8 cellular contexts compared by ENCODE assay signal in genomic region chr7:123624527-123625183, GRCh38. TPM values are rescaled to one million over a fixed set of nuclear protein-coding genes. Genes with fewer than 3 reads are reported as not detected.
DNase-seq lines count a peak whose midpoint lies in the region; ATAC-seq, FAIRE-seq and TF ChIP-seq lines count a peak whose summit lies in the region.

No MANE protein-coding gene starts in this region.

- TF ChIP-seq POLR2A in esophagus muscularis mucosa (IDR thresholded peaks at IDR 0.05; ENCODE audit: low read depth): no peak

- H3K27me3 Mint-ChIP-seq in activated CD4-positive, alpha-beta memory T cell treated with anti-CD3 and anti-CD28 coated beads for 36 hours: no peaks in the 10 kb centered on the region

- intact Hi-C loops in activated CD4-positive, alpha-beta memory T cell treated with anti-CD3 and anti-CD28 coated beads for 36 hours (cut with micrococcal nuclease): loop anchor here (1.0 to 2.0 kb wide), 3 partner anchors 76 to 240 kb away; no protein-coding TSS in a partner anchor
- intact Hi-C loops in esophagus muscularis mucosa (cut with DNase I): no loop called here

- H3K4me1 ChIP-seq in esophagus muscularis mucosa (no peaks in the 10 kb centered on the region), small intestine (ENCODE audit: control insufficient read depth in 2 of 2, insufficient read depth in 1 of 2, low read depth in 1 of 2, low read length in 1 of 2) (no peaks in the 10 kb centered on the region)

- H3K4me1 Mint-ChIP-seq in activated CD4-positive, alpha-beta memory T cell treated with anti-CD3 and anti-CD28 coated beads for 36 hours (ENCODE audit: low read depth): no peaks in the 10 kb centered on the region

- POLR2A ChIA-PET in GM10248 (lab: Yijun Ruan, JAX): no interaction called here
- POLR2A ChIA-PET in activated CD4-positive, alpha-beta memory T cell treated with anti-CD3 and anti-CD28 coated beads for 36 hours (lab: Charles Lee): no interaction called here

- H3K4me3 ChIP-seq in esophagus muscularis mucosa (no peak overlapping the region), small intestine (ENCODE audit: low read depth in 1 of 2, low read length in 2 of 2) (no peak overlapping the region)

- no peak overlapping the region for H3K4me3 Mint-ChIP-seq in activated CD4-positive, alpha-beta memory T cell treated with anti-CD3 and anti-CD28 coated beads for 36 hours

- H3K27ac Mint-ChIP-seq in activated CD4-positive, alpha-beta memory T cell treated with anti-CD3 and anti-CD28 coated beads for 36 hours: no peak overlapping the region

- no peak overlapping the region for H3K27ac ChIP-seq in esophagus muscularis mucosa (replicated peaks in 1 of 4)
- no peak overlapping the region for H3K27ac ChIP-seq in small intestine (ENCODE audit: low read depth in 1 of 2, low read length in 1 of 2)

- no peaks in the 10 kb centered on the region for H3K9me3 ChIP-seq in esophagus muscularis mucosa
- no peaks in the 10 kb centered on the region for H3K9me3 ChIP-seq in small intestine (ENCODE audit: control insufficient read depth, low read depth)

- no peaks in the 10 kb centered on the region for H3K27me3 ChIP-seq in esophagus muscularis mucosa
- H3K27me3 ChIP-seq in small intestine (ENCODE audit: control insufficient read depth in 2 of 2, insufficient read depth in 2 of 2, low read length in 2 of 2): no peaks in the 10 kb centered on the region

- H3K36me3 ChIP-seq in esophagus muscularis mucosa (peaks cover 0 to 5% (median 0%) of the 10 kb centered on the region in 4 donors), small intestine (ENCODE audit: control insufficient read depth in 2 of 2, insufficient read depth in 2 of 2, low read length in 2 of 2) (no peaks in the 10 kb centered on the region)

- H3K9me3 Mint-ChIP-seq in activated CD4-positive, alpha-beta memory T cell treated with anti-CD3 and anti-CD28 coated beads for 36 hours: no peaks in the 10 kb centered on the region

- CTCF ChIA-PET in GM10248 (lab: Yijun Ruan, JAX): interaction anchor here (0.6 to 2.9 kb wide), 20 partner anchors 9 to 255 kb away, joined by 3 to 25 read pairs (median 5); no protein-coding TSS in a partner anchor
- CTCF ChIA-PET in activated CD4-positive, alpha-beta memory T cell treated with anti-CD3 and anti-CD28 coated beads for 36 hours (lab: Charles Lee): interaction anchor here (0.5 to 2.4 kb wide), 23 partner anchors 8 to 1904 kb away, joined by 3 to 16 read pairs (median 4); no protein-coding TSS in a partner anchor

- peak; percentile 87 for ATAC-seq in GM21825 (IDR thresholded peaks at IDR 0.05; ENCODE audit: unreplicated experiment)

- no peaks in the 10 kb centered on the region for H3K36me3 Mint-ChIP-seq in activated CD4-positive, alpha-beta memory T cell treated with anti-CD3 and anti-CD28 coated beads for 36 hours

- FAIRE-seq in small intestine (lab: Jason Lieb, UNC): no peak

- 67% methylated on average over 12 of the region's 12 CpGs for WGBS in esophagus muscularis mucosa
- 60 to 63% (median 61%) methylated on average over 12 of the region's 12 CpGs for whole genome bisulfite sequencing in small intestine, 3 donors

- TF ChIP-seq EP300 in esophagus muscularis mucosa (IDR thresholded peaks at IDR 0.05): no peak

- TF ChIP-seq CTCF in GM10248 (IDR thresholded peaks at IDR 0.05; ENCODE audit: control extremely low read depth, extremely low read depth, low read depth, missing control alignments): peak; percentile 81
- peak; percentile 27 to 55 (median 30) for TF ChIP-seq CTCF in esophagus muscularis mucosa (IDR thresholded peaks at IDR 0.05)

- peak; percentile 63 for DNase-seq in GM10248 (ENCODE audit: extremely low spot score)
- DNase-seq in LHCN-M2 (ENCODE audit: low read depth): peak; percentile 39
- peak; percentile 80 for DNase-seq in activated CD4-positive, alpha-beta memory T cell treated with anti-CD3 and anti-CD28 coated beads for 36 hours
- DNase-seq in esophagus muscularis mucosa (ENCODE audit: extremely low spot score): no peak
- peak; percentile 62 for DNase-seq in small intestine
- DNase-seq in SK-N-DZ (ENCODE audit: low spot score): no peak
- no peak for DNase-seq in NCI-H1417 treated with DMSO at 0.1 percent for 48 hours (lab: John Stamatoyannopoulos, UW)

RNA-seq across cellular contexts. Expression of gene ASB15, which starts 23.0 kb away (rescaled TPM):
- not detected in 2 replicates for total RNA-seq in LHCN-M2 (2014; rRNA removed)
- not detected for polyA plus RNA-seq in LHCN-M2 (2012)
- not detected for total RNA-seq in activated CD4-positive, alpha-beta memory T cell treated with anti-CD3 and anti-CD28 coated beads for 36 hours
- total RNA-seq in esophagus muscularis mucosa: not detected
- under 1 TPM in 1 of 3 donors, not detected in 2; 0.01 TPM for polyA plus RNA-seq in small intestine
- 0.01 TPM in 1 of 2 replicates, not detected in the other for polyA plus RNA-seq in SK-N-DZ (2014; cell fraction: cytosol; rRNA removed)
- 0.07 and 0.76 TPM in 2 replicates for polyA plus RNA-seq in SK-N-DZ (2014; cell fraction: nucleus; rRNA removed)

RNA-seq across cellular contexts. Expression of gene LMOD2, which starts 31.0 kb away (rescaled TPM):
- total RNA-seq in LHCN-M2 (2014; rRNA removed): not detected in 2 replicates
- polyA plus RNA-seq in LHCN-M2 (2012): not detected
- total RNA-seq in activated CD4-positive, alpha-beta memory T cell treated with anti-CD3 and anti-CD28 coated beads for 36 hours: not detected
- not detected for total RNA-seq in esophagus muscularis mucosa
- polyA plus RNA-seq in small intestine: 1 to 10 TPM in 1 of 3 donors, under 1 TPM in 2; 0.04 to 1.6 (median 0.45) TPM
- not detected in 2 replicates for polyA plus RNA-seq in SK-N-DZ (2014; cell fraction: cytosol; rRNA removed)
- polyA plus RNA-seq in SK-N-DZ (2014; cell fraction: nucleus; rRNA removed): not detected in 2 replicates

Comparison
In these comparisons a context has a peak if more than half of its experiments do, and no peak if none do; other contexts are left out.
1. DNase-seq: peak in GM10248 (single experiment), LHCN-M2 (single experiment), activated CD4-positive, alpha-beta memory T cell treated with anti-CD3 and anti-CD28 coated beads for 36 hours (single experiment) and small intestine (single experiment); none in esophagus muscularis mucosa (single experiment), SK-N-DZ (single experiment) and NCI-H1417 treated with DMSO at 0.1 percent for 48 hours (single experiment).